Comparison of ENCODE assay signal across 15 cellular contexts in genomic region chr13:111211789-111212516, GRCh38.
A peak's percentile ranks its signal among the peaks of the same experiment; 100 is the strongest.
DNase-seq lines count a peak whose midpoint lies in the region; ATAC-seq, FAIRE-seq and TF ChIP-seq lines count a peak whose summit lies in the region.
"Had no signal": no experiment of that assay in that cellular context is flagged by ENCODE, and none has a peak within 500 bp of the region (broad histone marks: within the 10 kb centered on the region; RNA-seq: fewer than 3 reads in every experiment).

No MANE protein-coding gene starts in this region.

- H3K4me3 Mint-ChIP-seq in progenitor cell of endocrine pancreas (ENCODE audit: low read depth) (no peak overlapping the region), natural killer cell (no peak overlapping the region)
- no peak overlapping the region for H3K4me3 Mint-ChIP-seq in activated CD4-positive, alpha-beta T cell treated with anti-CD3 and anti-CD28 coated beads, Interleukin-2, amount 10 ng/mL, durations not matched to agents 24 days and 14 days
- H3K4me3 Mint-ChIP-seq: T-cell had no signal

- TF ChIP-seq CTCF in hepatocyte (IDR thresholded peaks at IDR 0.05; ENCODE audit: poor library complexity) (no peak), progenitor cell of endocrine pancreas (IDR thresholded peaks at IDR 0.05; ENCODE audit: unreplicated experiment) (no peak), natural killer cell (IDR thresholded peaks at IDR 0.05) (no peak)

- peak; percentile 13 for DNase-seq in ELR (ENCODE audit: low read depth)
- peak; percentile 42 for DNase-seq in adipocyte (ENCODE audit: low read depth)
- no peak for DNase-seq in hepatocyte (ENCODE audit: low spot score)
- no peak for DNase-seq in progenitor cell of endocrine pancreas (ENCODE audit: low spot score, unreplicated experiment)
- DNase-seq in natural killer cell, result no peak
- no peak for DNase-seq in small intestine
- DNase-seq in activated CD4-positive, alpha-beta T cell treated with anti-CD3 and anti-CD28 coated beads, Interleukin-2, amount 10 ng/mL, durations not matched to agents 24 days and 14 days, result no peak
- DNase-seq in DMS153 treated with DMSO at 0.1 percent for 48 hours (lab: John Stamatoyannopoulos, UW; ENCODE audit: unreplicated experiment), result no peak
- DNase-seq: activated effector memory CD4-positive, alpha-beta T cell treated with Interleukin-2 at 50 U/mL for 16 hours; cerebellar nuclear complex; left cardiac atrium; occipital lobe; PC-9; stimulated activated CD8-positive, alpha-beta memory T cell treated with anti-CD3 and anti-CD28 coated beads, Interleukin-4, amount 100 ng/mL, for 48 hours; T-cell had no signal

- H3K4me3 ChIP-seq in adipocyte (ENCODE audit: low read length) (no peak overlapping the region), hepatocyte (no peak overlapping the region), small intestine (ENCODE audit: low read depth in 1 of 2, low read length in 2 of 2) (no peak overlapping the region)
- H3K4me3 ChIP-seq: PC-9 had no signal

- H2AFZ ChIP-seq in hepatocyte, result no peak overlapping the region
- H2AFZ ChIP-seq: PC-9 had no signal

- H3K36me3 ChIP-seq in adipocyte (ENCODE audit: control insufficient read depth, insufficient read depth, low read length, severe bottlenecking) (no peaks in the 10 kb centered on the region), hepatocyte (replicated peaks; ENCODE audit: insufficient read depth, low read depth) (no peaks in the 10 kb centered on the region), small intestine (ENCODE audit: control insufficient read depth in 2 of 2, insufficient read depth in 2 of 2, low read length in 2 of 2) (no peaks in the 10 kb centered on the region)

- 55% methylated on average over 13 of the region's 13 CpGs for whole genome bisulfite sequencing in hepatocyte (ENCODE audit: low lambda C conversion rate, missing lambda C conversion rate)
- WGBS in small intestine, 3 donors, result 87 to 95% (median 93%) methylated on average over 13 of the region's 13 CpGs

- peaks cover 97% of the 10 kb centered on the region for H3K79me2 ChIP-seq in hepatocyte

- no peaks in the 10 kb centered on the region for H3K9me3 ChIP-seq in adipocyte (ENCODE audit: control insufficient read depth, low read length)
- H3K9me3 ChIP-seq in hepatocyte (ENCODE audit: low read depth), result no peaks in the 10 kb centered on the region
- H3K9me3 ChIP-seq in small intestine (ENCODE audit: control insufficient read depth, low read depth), result no peaks in the 10 kb centered on the region

- H3K27me3 Mint-ChIP-seq in progenitor cell of endocrine pancreas (no peaks in the 10 kb centered on the region), natural killer cell (ENCODE audit: low read depth in 2 of 2) (no peaks in the 10 kb centered on the region)
- H3K27me3 Mint-ChIP-seq in activated CD4-positive, alpha-beta T cell treated with anti-CD3 and anti-CD28 coated beads, Interleukin-2, amount 10 ng/mL, durations not matched to agents 24 days and 14 days, result no peaks in the 10 kb centered on the region
- H3K27me3 Mint-ChIP-seq: T-cell had no signal

- no peak for FAIRE-seq in small intestine (lab: Jason Lieb, UNC)

- H3K9me2 ChIP-seq in hepatocyte (replicated peaks; ENCODE audit: insufficient read depth), result no peaks in the 10 kb centered on the region

- H3K4me2 ChIP-seq in hepatocyte, result peak overlapping the region; percentile 57
- H3K4me2 ChIP-seq: PC-9 had no signal

- H3K4me1 ChIP-seq in adipocyte (ENCODE audit: control insufficient read depth, insufficient read depth, low read length) (peaks cover 43% of the 10 kb centered on the region), hepatocyte (ENCODE audit: insufficient read depth) (peaks cover 26% of the 10 kb centered on the region), small intestine (ENCODE audit: control insufficient read depth in 2 of 2, insufficient read depth in 1 of 2, low read depth in 1 of 2, low read length in 1 of 2) (peaks cover 2 to 6% of the 10 kb centered on the region in 2 donors)

- H4K20me1 ChIP-seq in hepatocyte (ENCODE audit: insufficient read depth, poor library complexity, severe bottlenecking), result peaks cover 72% of the 10 kb centered on the region

- H3K4me1 Mint-ChIP-seq in progenitor cell of endocrine pancreas (ENCODE audit: low read depth), result peaks cover 19% of the 10 kb centered on the region
- peaks cover 72 to 73% of the 10 kb centered on the region in 2 donors for H3K4me1 Mint-ChIP-seq in natural killer cell
- H3K4me1 Mint-ChIP-seq in activated CD4-positive, alpha-beta T cell treated with anti-CD3 and anti-CD28 coated beads, Interleukin-2, amount 10 ng/mL, durations not matched to agents 24 days and 14 days, result peaks cover 9% of the 10 kb centered on the region

- H3K27ac ChIP-seq in hepatocyte (peak overlapping the region; percentile 60), small intestine (ENCODE audit: low read depth in 1 of 2, low read length in 1 of 2) (no peak overlapping the region)
- H3K27ac ChIP-seq: PC-9 had no signal

- ATAC-seq in natural killer cell, result no peak
- ATAC-seq: left cardiac atrium, T-cell had no signal

- H3K27ac Mint-ChIP-seq in progenitor cell of endocrine pancreas, result peak overlapping the region; percentile 15
- no peak overlapping the region for H3K27ac Mint-ChIP-seq in natural killer cell
- no peak overlapping the region for H3K27ac Mint-ChIP-seq in activated CD4-positive, alpha-beta T cell treated with anti-CD3 and anti-CD28 coated beads, Interleukin-2, amount 10 ng/mL, durations not matched to agents 24 days and 14 days

- intact Hi-C loops in natural killer cell (cut with micrococcal nuclease), result no loop called here
- intact Hi-C loops in activated CD4-positive, alpha-beta T cell treated with anti-CD3 and anti-CD28 coated beads, Interleukin-2, amount 10 ng/mL, durations not matched to agents 24 days and 14 days (cut with micrococcal nuclease), result no loop called here

- no peaks in the 10 kb centered on the region for H3K9me3 Mint-ChIP-seq in progenitor cell of endocrine pancreas (ENCODE audit: low read depth)
- no peaks in the 10 kb centered on the region for H3K9me3 Mint-ChIP-seq in natural killer cell
- H3K9me3 Mint-ChIP-seq in activated CD4-positive, alpha-beta T cell treated with anti-CD3 and anti-CD28 coated beads, Interleukin-2, amount 10 ng/mL, durations not matched to agents 24 days and 14 days, result no peaks in the 10 kb centered on the region
- H3K9me3 Mint-ChIP-seq: T-cell had no signal

- H3K27me3 ChIP-seq in adipocyte (replicated peaks; ENCODE audit: control insufficient read depth, insufficient read depth, low read length) (no peaks in the 10 kb centered on the region), hepatocyte (no peaks in the 10 kb centered on the region), small intestine (ENCODE audit: control insufficient read depth in 2 of 2, insufficient read depth in 2 of 2, low read length in 2 of 2) (no peaks in the 10 kb centered on the region)

- H3K36me3 Mint-ChIP-seq in progenitor cell of endocrine pancreas (ENCODE audit: insufficient read depth) (peaks cover 2% of the 10 kb centered on the region), natural killer cell (no peaks in the 10 kb centered on the region)
- peaks cover 13% of the 10 kb centered on the region for H3K36me3 Mint-ChIP-seq in activated CD4-positive, alpha-beta T cell treated with anti-CD3 and anti-CD28 coated beads, Interleukin-2, amount 10 ng/mL, durations not matched to agents 24 days and 14 days (ENCODE audit: low read depth)

- H3K9ac ChIP-seq in adipocyte (ENCODE audit: low read length), result no peak overlapping the region

Comparison
In these comparisons a context has a peak if more than half of its experiments do, and no peak if none do; other contexts are left out.
1. DNase-seq: peak in ELR (single experiment) and adipocyte (single experiment); none in hepatocyte (single experiment), progenitor cell of endocrine pancreas (single experiment), natural killer cell (single experiment), small intestine (single experiment), activated CD4-positive, alpha-beta T cell treated with anti-CD3 and anti-CD28 coated beads, Interleukin-2, amount 10 ng/mL, durations not matched to agents 24 days and 14 days (single experiment) and DMS153 treated with DMSO at 0.1 percent for 48 hours (single experiment).